1 cellular context compared by ENCODE assay signal in the genomic region with DNA sequence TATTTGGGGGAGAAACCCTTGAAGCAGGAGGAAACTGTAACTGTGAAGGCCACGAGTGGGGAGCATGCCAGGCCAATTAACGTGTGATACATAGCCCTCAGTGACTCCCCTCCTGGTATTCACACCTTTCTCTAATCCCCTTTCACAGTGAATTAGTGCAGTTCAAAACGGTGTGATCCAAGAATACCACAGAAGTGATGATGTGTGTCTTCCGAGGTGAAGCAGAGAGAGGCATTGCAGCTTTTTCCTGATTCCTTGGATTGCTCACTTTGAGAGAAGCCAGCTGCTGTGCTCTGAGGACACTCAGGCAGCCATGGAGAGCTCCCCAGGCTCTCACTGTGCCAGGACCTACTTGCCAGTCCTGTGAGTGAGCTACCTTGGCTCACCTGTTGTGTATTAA.
TF ChIP-seq lines count a peak whose summit lies in the region.

No MANE protein-coding gene starts in this region.

TF ChIP-seq in K562, 482 proteins besides CTCF, POLR2A, EP300 and RAD21:
- TF ChIP-seq, protein P1, sequence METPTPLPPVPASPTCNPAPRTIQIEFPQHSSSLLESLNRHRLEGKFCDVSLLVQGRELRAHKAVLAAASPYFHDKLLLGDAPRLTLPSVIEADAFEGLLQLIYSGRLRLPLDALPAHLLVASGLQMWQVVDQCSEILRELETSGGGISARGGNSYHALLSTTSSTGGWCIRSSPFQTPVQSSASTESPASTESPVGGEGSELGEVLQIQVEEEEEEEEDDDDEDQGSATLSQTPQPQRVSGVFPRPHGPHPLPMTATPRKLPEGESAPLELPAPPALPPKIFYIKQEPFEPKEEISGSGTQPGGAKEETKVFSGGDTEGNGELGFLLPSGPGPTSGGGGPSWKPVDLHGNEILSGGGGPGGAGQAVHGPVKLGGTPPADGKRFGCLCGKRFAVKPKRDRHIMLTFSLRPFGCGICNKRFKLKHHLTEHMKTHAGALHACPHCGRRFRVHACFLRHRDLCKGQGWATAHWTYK (CRISPR knock-in tag; IDR thresholded peaks at IDR 0.05) = no peak
- TF ChIP-seq, protein P2, sequence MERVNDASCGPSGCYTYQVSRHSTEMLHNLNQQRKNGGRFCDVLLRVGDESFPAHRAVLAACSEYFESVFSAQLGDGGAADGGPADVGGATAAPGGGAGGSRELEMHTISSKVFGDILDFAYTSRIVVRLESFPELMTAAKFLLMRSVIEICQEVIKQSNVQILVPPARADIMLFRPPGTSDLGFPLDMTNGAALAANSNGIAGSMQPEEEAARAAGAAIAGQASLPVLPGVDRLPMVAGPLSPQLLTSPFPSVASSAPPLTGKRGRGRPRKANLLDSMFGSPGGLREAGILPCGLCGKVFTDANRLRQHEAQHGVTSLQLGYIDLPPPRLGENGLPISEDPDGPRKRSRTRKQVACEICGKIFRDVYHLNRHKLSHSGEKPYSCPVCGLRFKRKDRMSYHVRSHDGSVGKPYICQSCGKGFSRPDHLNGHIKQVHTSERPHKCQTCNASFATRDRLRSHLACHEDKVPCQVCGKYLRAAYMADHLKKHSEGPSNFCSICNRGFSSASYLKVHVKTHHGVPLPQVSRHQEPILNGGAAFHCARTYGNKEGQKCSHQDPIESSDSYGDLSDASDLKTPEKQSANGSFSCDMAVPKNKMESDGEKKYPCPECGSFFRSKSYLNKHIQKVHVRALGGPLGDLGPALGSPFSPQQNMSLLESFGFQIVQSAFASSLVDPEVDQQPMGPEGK (CRISPR knock-in tag; IDR thresholded peaks at IDR 0.05; ENCODE audit: borderline replicate concordance) = no peak
- TF ChIP-seq GTF2F1 (IDR thresholded peaks at IDR 0.05; ENCODE audit: low read depth, low read length) (no peak), ZNF77 (CRISPR knock-in tag; IDR thresholded peaks at IDR 0.05) (no peak), ZNF23 (CRISPR knock-in tag; IDR thresholded peaks at IDR 0.05) (no peak), RBM34 (IDR thresholded peaks at IDR 0.05; ENCODE audit: borderline replicate concordance, insufficient read depth, low read length) (no peak), CBX3 (IDR thresholded peaks at IDR 0.05; ENCODE audit: borderline replicate concordance in 1 of 2, low read length in 2 of 2) (no peak), TARDBP (IDR thresholded peaks at IDR 0.05) (no peak), HOXB6 (CRISPR knock-in tag; IDR thresholded peaks at IDR 0.05; ENCODE audit: borderline replicate concordance) (no peak), NFXL1 (CRISPR knock-in tag; IDR thresholded peaks at IDR 0.05) (no peak), HDAC6 (IDR thresholded peaks at IDR 0.05; ENCODE audit: low read depth, low read length) (no peak), GTF2E2 (tag; IDR thresholded peaks at IDR 0.05) (no peak), MYC (IDR thresholded peaks at IDR 0.05; ENCODE audit: low read depth, low read length) (no peak), MYC (CRISPR knock-in tag; IDR thresholded peaks at IDR 0.05; ENCODE audit: borderline replicate concordance, low read depth) (no peak), HMG20A (CRISPR knock-in tag; conservative IDR thresholded peaks at IDR 0.05) (no peak), ADNP (tag; IDR thresholded peaks at IDR 0.05) (no peak)
- TF ChIP-seq, protein P3, sequence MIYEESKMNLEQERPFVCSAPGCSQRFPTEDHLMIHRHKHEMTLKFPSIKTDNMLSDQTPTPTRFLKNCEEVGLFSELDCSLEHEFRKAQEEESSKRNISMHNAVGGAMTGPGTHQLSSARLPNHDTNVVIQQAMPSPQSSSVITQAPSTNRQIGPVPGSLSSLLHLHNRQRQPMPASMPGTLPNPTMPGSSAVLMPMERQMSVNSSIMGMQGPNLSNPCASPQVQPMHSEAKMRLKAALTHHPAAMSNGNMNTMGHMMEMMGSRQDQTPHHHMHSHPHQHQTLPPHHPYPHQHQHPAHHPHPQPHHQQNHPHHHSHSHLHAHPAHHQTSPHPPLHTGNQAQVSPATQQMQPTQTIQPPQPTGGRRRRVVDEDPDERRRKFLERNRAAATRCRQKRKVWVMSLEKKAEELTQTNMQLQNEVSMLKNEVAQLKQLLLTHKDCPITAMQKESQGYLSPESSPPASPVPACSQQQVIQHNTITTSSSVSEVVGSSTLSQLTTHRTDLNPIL (CRISPR knock-in tag; IDR thresholded peaks at IDR 0.05) = no peak
- TF ChIP-seq, protein P4, sequence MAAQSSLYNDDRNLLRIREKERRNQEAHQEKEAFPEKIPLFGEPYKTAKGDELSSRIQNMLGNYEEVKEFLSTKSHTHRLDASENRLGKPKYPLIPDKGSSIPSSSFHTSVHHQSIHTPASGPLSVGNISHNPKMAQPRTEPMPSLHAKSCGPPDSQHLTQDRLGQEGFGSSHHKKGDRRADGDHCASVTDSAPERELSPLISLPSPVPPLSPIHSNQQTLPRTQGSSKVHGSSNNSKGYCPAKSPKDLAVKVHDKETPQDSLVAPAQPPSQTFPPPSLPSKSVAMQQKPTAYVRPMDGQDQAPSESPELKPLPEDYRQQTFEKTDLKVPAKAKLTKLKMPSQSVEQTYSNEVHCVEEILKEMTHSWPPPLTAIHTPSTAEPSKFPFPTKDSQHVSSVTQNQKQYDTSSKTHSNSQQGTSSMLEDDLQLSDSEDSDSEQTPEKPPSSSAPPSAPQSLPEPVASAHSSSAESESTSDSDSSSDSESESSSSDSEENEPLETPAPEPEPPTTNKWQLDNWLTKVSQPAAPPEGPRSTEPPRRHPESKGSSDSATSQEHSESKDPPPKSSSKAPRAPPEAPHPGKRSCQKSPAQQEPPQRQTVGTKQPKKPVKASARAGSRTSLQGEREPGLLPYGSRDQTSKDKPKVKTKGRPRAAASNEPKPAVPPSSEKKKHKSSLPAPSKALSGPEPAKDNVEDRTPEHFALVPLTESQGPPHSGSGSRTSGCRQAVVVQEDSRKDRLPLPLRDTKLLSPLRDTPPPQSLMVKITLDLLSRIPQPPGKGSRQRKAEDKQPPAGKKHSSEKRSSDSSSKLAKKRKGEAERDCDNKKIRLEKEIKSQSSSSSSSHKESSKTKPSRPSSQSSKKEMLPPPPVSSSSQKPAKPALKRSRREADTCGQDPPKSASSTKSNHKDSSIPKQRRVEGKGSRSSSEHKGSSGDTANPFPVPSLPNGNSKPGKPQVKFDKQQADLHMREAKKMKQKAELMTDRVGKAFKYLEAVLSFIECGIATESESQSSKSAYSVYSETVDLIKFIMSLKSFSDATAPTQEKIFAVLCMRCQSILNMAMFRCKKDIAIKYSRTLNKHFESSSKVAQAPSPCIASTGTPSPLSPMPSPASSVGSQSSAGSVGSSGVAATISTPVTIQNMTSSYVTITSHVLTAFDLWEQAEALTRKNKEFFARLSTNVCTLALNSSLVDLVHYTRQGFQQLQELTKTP (IDR thresholded peaks at IDR 0.05; ENCODE audit: low read depth in 1 of 2, partially characterized antibody in 2 of 2) = no peak
- TF ChIP-seq, protein P5, sequence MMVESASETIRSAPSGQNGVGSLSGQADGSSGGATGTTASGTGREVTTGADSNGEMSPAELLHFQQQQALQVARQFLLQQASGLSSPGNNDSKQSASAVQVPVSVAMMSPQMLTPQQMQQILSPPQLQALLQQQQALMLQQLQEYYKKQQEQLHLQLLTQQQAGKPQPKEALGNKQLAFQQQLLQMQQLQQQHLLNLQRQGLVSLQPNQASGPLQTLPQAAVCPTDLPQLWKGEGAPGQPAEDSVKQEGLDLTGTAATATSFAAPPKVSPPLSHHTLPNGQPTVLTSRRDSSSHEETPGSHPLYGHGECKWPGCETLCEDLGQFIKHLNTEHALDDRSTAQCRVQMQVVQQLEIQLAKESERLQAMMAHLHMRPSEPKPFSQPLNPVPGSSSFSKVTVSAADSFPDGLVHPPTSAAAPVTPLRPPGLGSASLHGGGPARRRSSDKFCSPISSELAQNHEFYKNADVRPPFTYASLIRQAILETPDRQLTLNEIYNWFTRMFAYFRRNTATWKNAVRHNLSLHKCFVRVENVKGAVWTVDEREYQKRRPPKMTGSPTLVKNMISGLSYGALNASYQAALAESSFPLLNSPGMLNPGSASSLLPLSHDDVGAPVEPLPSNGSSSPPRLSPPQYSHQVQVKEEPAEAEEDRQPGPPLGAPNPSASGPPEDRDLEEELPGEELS (CRISPR knock-in tag; IDR thresholded peaks at IDR 0.05; ENCODE audit: borderline replicate concordance) = no peak
- TF ChIP-seq, protein P6, sequence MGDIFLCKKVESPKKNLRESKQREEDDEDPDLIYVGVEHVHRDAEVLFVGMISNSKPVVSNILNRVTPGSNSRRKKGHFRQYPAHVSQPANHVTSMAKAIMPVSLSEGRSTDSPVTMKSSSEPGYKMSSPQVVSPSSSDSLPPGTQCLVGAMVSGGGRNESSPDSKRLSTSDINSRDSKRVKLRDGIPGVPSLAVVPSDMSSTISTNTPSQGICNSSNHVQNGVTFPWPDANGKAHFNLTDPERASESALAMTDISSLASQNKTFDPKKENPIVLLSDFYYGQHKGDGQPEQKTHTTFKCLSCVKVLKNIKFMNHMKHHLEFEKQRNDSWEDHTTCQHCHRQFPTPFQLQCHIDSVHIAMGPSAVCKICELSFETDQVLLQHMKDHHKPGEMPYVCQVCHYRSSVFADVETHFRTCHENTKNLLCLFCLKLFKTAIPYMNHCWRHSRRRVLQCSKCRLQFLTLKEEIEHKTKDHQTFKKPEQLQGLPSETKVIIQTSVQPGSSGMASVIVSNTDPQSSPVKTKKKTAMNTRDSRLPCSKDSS (IDR thresholded peaks at IDR 0.05; ENCODE audit: low read depth, partially characterized antibody) = no peak
- TF ChIP-seq, protein P7, sequence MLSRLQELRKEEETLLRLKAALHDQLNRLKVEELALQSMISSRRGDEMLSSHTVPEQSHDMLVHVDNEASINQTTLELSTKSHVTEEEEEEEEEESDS (CRISPR knock-in tag; IDR thresholded peaks at IDR 0.05) = no peak
